14 cellular contexts compared by ENCODE assay signal in the genomic region with DNA sequence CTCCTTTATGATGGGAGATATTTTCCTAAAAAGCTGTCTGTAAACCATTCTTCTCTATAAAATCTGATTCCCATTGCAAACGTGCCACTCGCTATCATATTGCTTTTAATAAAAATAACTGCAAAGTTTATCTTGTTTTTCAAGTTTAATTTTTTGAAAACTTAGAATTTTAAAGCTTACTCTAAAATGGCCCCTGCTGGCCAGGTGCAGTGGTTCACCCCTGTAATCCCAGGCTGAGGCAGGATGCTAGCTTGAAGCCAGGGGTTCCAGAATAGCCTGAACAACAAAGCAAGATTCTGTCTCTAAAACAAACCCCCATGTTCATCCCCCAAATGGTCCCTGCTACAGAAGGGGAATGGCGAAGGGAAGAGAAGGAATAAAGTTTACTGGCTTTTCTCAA. TPM values are rescaled to one million over a fixed set of nuclear protein-coding genes. Genes with fewer than 3 reads are reported as not detected.
"Had no signal": no experiment of that assay in that cellular context is flagged by ENCODE, and none has a peak within 500 bp of the region (broad histone marks: within the 10 kb centered on the region; RNA-seq: fewer than 3 reads in every experiment).

No MANE protein-coding gene starts in this region.

- H3K36me3 ChIP-seq: stomach had no signal

- H3K4me1 ChIP-seq: body of pancreas, foreskin keratinocyte had no signal

- FAIRE-seq: small intestine, urothelium cell line had no signal

- ATAC-seq: activated naive CD4-positive, alpha-beta T cell treated with anti-CD3 and anti-CD28 coated beads, Interleukin-2, amount 50 U/mL, for 72 hours; body of pancreas; foreskin keratinocyte; left lobe of liver; natural killer cell treated with Interleukin-12 subunit alpha and Interleukin-12 subunit beta and Interleukin-15 and Interleukin-18, amount 100 ng/mL, for 72 hours had no signal

- H3K27ac ChIP-seq: body of pancreas, esophagus muscularis mucosa, foreskin keratinocyte, stomach had no signal

- DNase-seq: activated effector memory CD4-positive, alpha-beta T cell treated with Interleukin-2 at 50 U/mL for 16 hours; activated T-cell treated with anti-CD3 and anti-CD28 coated beads, Interleukin-2, amount 50 U/mL, for 1 hour; amniotic stem cell; body of pancreas; foreskin keratinocyte; head of caudate nucleus; small intestine; stomach had no signal

- H3K4me3 ChIP-seq: body of pancreas, esophagus muscularis mucosa, stomach had no signal

- H3K27me3 ChIP-seq: body of pancreas, esophagus muscularis mucosa, stomach had no signal

- H3K9me3 ChIP-seq: body of pancreas, esophagus muscularis mucosa, stomach had no signal

RNA-seq across cellular contexts. Expression of a gene that starts 25.6 kb away (rescaled TPM):
- total RNA-seq: activated naive CD4-positive, alpha-beta T cell treated with anti-CD3 and anti-CD28 coated beads, Interleukin-2, amount 50 U/mL, for 72 hours; natural killer cell treated with Interleukin-12 subunit alpha and Interleukin-12 subunit beta and Interleukin-15 and Interleukin-18, amount 100 ng/mL, for 72 hours; T-helper 2 cell treated with Interferon-gamma antibody and Interleukin-4, amounts not matched to agents 100 ng/mL and 5 ng/mL, for 36 hours had no signal
